30 cellular contexts compared by ENCODE assay signal in genomic region chr2:119289093-119289492, GRCh38.
DNase-seq lines count a peak whose midpoint lies in the region; ATAC-seq, FAIRE-seq and TF ChIP-seq lines count a peak whose summit lies in the region.
"Had no signal": no experiment of that assay in that cellular context is flagged by ENCODE, and none has a peak within 500 bp of the region (broad histone marks: within the 10 kb centered on the region; RNA-seq: fewer than 3 reads in every experiment).

No MANE protein-coding gene starts in this region.

- no peaks in the 10 kb centered on the region for H3K27me3 ChIP-seq in gastrocnemius medialis
- H3K27me3 ChIP-seq: brain microvascular endothelial cell, upper lobe of right lung had no signal

- TF ChIP-seq CTCF in D721Med (IDR thresholded peaks at IDR 0.05; ENCODE audit: insufficient read depth, missing control alignments) = no peak
- no peak for TF ChIP-seq CTCF in fibroblast of pulmonary artery (IDR thresholded peaks at IDR 0.05; ENCODE audit: low read length, missing control alignments)
- no peak for TF ChIP-seq CTCF in gastrocnemius medialis (IDR thresholded peaks at IDR 0.05 in 4 of 5, conservative IDR thresholded peaks at IDR 0.05 in 1 of 5)

- H3K36me3 Mint-ChIP-seq in activated T-helper 2 cell treated with anti-CD3 and anti-CD28 coated beads, Interferon-gamma antibody, Interleukin-2, Interleukin-4, amounts not matched to agents 10 μg/mL and 5 μg/mL and 100 μg/mL, durations not matched to agents 14 hours and 24 hours and 36 hours (ENCODE audit: low read depth) = no peaks in the 10 kb centered on the region

- no peak overlapping the region for H3K27ac Mint-ChIP-seq in activated T-helper 2 cell treated with anti-CD3 and anti-CD28 coated beads, Interferon-gamma antibody, Interleukin-2, Interleukin-4, amounts not matched to agents 10 μg/mL and 5 μg/mL and 100 μg/mL, durations not matched to agents 14 hours and 24 hours and 36 hours
- H3K27ac Mint-ChIP-seq: activated naive CD8-positive, alpha-beta T cell treated with anti-CD3 and anti-CD28 coated beads, Interleukin-2, amount 50 U/mL, for 24 hours had no signal

- FAIRE-seq in D721Med (lab: Jason Lieb, UNC) = no peak
- FAIRE-seq: colon, frontal cortex had no signal

- H3K27ac ChIP-seq in gastrocnemius medialis = peak overlapping the region; percentile 43 to 77 (median 62)
- H3K27ac ChIP-seq: brain microvascular endothelial cell, WERI-Rb-1 had no signal

- in situ Hi-C loops in gastrocnemius medialis (cut with MboI; ENCODE audit: low sequenced_read_pairs in 4 of 4) = no loop called here

- intact Hi-C loops in gastrocnemius medialis (cut with DNase I; ENCODE audit: low total_unique reads) = no loop called here
- intact Hi-C loops in activated T-helper 2 cell treated with anti-CD3 and anti-CD28 coated beads, Interferon-gamma antibody, Interleukin-2, Interleukin-4, amounts not matched to agents 10 μg/mL and 5 μg/mL and 100 μg/mL, durations not matched to agents 14 hours and 24 hours and 36 hours (cut with micrococcal nuclease) = no loop called here

- H3K9me3 ChIP-seq in gastrocnemius medialis = no peaks in the 10 kb centered on the region
- H3K9me3 ChIP-seq: upper lobe of right lung had no signal

- no peak for TF ChIP-seq POLR2A in gastrocnemius medialis (IDR thresholded peaks at IDR 0.05)

- ATAC-seq in gastrocnemius medialis (peak; percentile 49 to 68), SK-N-SH treated with all-trans-retinoic acid at 6 μM for 48 hours (no peak; the same call in 2 of the 3 replicates)
- ATAC-seq: activated naive CD8-positive, alpha-beta T cell treated with anti-CD3 and anti-CD28 coated beads, Interleukin-2, amount 50 U/mL, for 24 hours; HCT116; left colon; naive thymus-derived CD8-positive, alpha-beta T cell had no signal

- DNase-seq in D721Med (ENCODE audit: insufficient read length, low spot score) = peak; percentile 59
- DNase-seq in NCI-H524 treated with DMSO at 0.1 percent for 48 hours (lab: John Stamatoyannopoulos, UW) = peak; percentile 49
- peak; percentile 35 for DNase-seq in fibroblast of pulmonary artery (ENCODE audit: low read depth)
- peak; percentile 48 to 63 for DNase-seq in gastrocnemius medialis
- DNase-seq in foreskin melanocyte = no peak
- DNase-seq in activated T-helper 2 cell treated with anti-CD3 and anti-CD28 coated beads, Interferon-gamma antibody, Interleukin-2, Interleukin-4, amounts not matched to agents 10 μg/mL and 5 μg/mL and 100 μg/mL, durations not matched to agents 14 hours and 24 hours and 36 hours (ENCODE audit: low spot score) = no peak
- DNase-seq: activated CD4-positive, alpha-beta T cell treated with anti-CD3 and anti-CD28 coated beads for 48 hours; activated gamma-delta T cell treated with Interleukin-2 at 50 U/mL for 16 hours; activated naive CD8-positive, alpha-beta T cell treated with anti-CD3 and anti-CD28 coated beads, Interleukin-2, amount 50 U/mL, for 24 hours; activated T-cell treated with anti-CD3 and anti-CD28 coated beads, Interleukin-2, amount 50 U/mL, for 1 hour; brain microvascular endothelial cell; Calu3; effector memory CD4-positive, alpha-beta T cell; erythroblast; Karpas-422; left colon; MV-4-11; naive thymus-derived CD8-positive, alpha-beta T cell; NCI-H510A; SHP77 treated with DMSO at 0.1 percent for 48 hours; stimulated activated CD4-positive, alpha-beta T cell treated with anti-CD3 and anti-CD28 coated beads, Interleukin-2, amount 100 ng/mL, for 48 hours; SW 1271; T1000; upper lobe of right lung; WERI-Rb-1 had no signal

- H3K4me1 ChIP-seq in gastrocnemius medialis = peaks cover 13 to 26% of the 10 kb centered on the region in 2 donors

- H3K27me3 Mint-ChIP-seq in activated T-helper 2 cell treated with anti-CD3 and anti-CD28 coated beads, Interferon-gamma antibody, Interleukin-2, Interleukin-4, amounts not matched to agents 10 μg/mL and 5 μg/mL and 100 μg/mL, durations not matched to agents 14 hours and 24 hours and 36 hours (ENCODE audit: low read depth) = no peaks in the 10 kb centered on the region
- H3K27me3 Mint-ChIP-seq: activated naive CD8-positive, alpha-beta T cell treated with anti-CD3 and anti-CD28 coated beads, Interleukin-2, amount 50 U/mL, for 24 hours; naive thymus-derived CD8-positive, alpha-beta T cell had no signal

- H3K4me3 Mint-ChIP-seq in activated T-helper 2 cell treated with anti-CD3 and anti-CD28 coated beads, Interferon-gamma antibody, Interleukin-2, Interleukin-4, amounts not matched to agents 10 μg/mL and 5 μg/mL and 100 μg/mL, durations not matched to agents 14 hours and 24 hours and 36 hours (ENCODE audit: low read depth) = no peak overlapping the region
- H3K4me3 Mint-ChIP-seq: activated naive CD8-positive, alpha-beta T cell treated with anti-CD3 and anti-CD28 coated beads, Interleukin-2, amount 50 U/mL, for 24 hours; CD14-positive monocyte; naive thymus-derived CD8-positive, alpha-beta T cell had no signal

- H3K4me3 ChIP-seq in fibroblast of pulmonary artery (replicated peaks; ENCODE audit: low read depth, low read length) (no peak overlapping the region), gastrocnemius medialis (no peak overlapping the region)
- H3K4me3 ChIP-seq: upper lobe of right lung had no signal

- no peaks in the 10 kb centered on the region for H3K9me3 Mint-ChIP-seq in activated T-helper 2 cell treated with anti-CD3 and anti-CD28 coated beads, Interferon-gamma antibody, Interleukin-2, Interleukin-4, amounts not matched to agents 10 μg/mL and 5 μg/mL and 100 μg/mL, durations not matched to agents 14 hours and 24 hours and 36 hours
- H3K9me3 Mint-ChIP-seq: activated naive CD8-positive, alpha-beta T cell treated with anti-CD3 and anti-CD28 coated beads, Interleukin-2, amount 50 U/mL, for 24 hours; CD14-positive monocyte; naive thymus-derived CD8-positive, alpha-beta T cell had no signal

- H3K36me3 ChIP-seq in gastrocnemius medialis = no peaks in the 10 kb centered on the region
- H3K36me3 ChIP-seq: brain microvascular endothelial cell, upper lobe of right lung, WERI-Rb-1 had no signal

- no peaks in the 10 kb centered on the region for H3K4me1 Mint-ChIP-seq in activated T-helper 2 cell treated with anti-CD3 and anti-CD28 coated beads, Interferon-gamma antibody, Interleukin-2, Interleukin-4, amounts not matched to agents 10 μg/mL and 5 μg/mL and 100 μg/mL, durations not matched to agents 14 hours and 24 hours and 36 hours (ENCODE audit: low read depth)

TF ChIP-seq in SK-N-SH treated with all-trans-retinoic acid at 6 μM for 48 hours, 23 proteins besides CTCF, POLR2A, EP300 and RAD21:
- TF ChIP-seq GLIS3 (CRISPR knock-in tag; IDR thresholded peaks at IDR 0.05) = no peak
- no peak for TF ChIP-seq ZC3H10 (CRISPR knock-in tag; IDR thresholded peaks at IDR 0.05)
- TF ChIP-seq SNAI2 (CRISPR knock-in tag; IDR thresholded peaks at IDR 0.05) = no peak
- no peak for TF ChIP-seq RARB (CRISPR knock-in tag; IDR thresholded peaks at IDR 0.05)
- TF ChIP-seq ZNF565 (CRISPR knock-in tag; conservative IDR thresholded peaks at IDR 0.05; ENCODE audit: low read depth) = no peak
- TF ChIP-seq CSRNP3 (CRISPR knock-in tag; IDR thresholded peaks at IDR 0.05) = no peak
- no peak for TF ChIP-seq TSHZ2 (CRISPR knock-in tag; IDR thresholded peaks at IDR 0.05)
- no peak for TF ChIP-seq ESRRG (CRISPR knock-in tag; IDR thresholded peaks at IDR 0.05)
- no peak for TF ChIP-seq TOX (CRISPR knock-in tag; IDR thresholded peaks at IDR 0.05; ENCODE audit: borderline replicate concordance)
- TF ChIP-seq ZFP30 (CRISPR knock-in tag; IDR thresholded peaks at IDR 0.05) = no peak
- no peak for TF ChIP-seq TCF4 (CRISPR knock-in tag; IDR thresholded peaks at IDR 0.05; ENCODE audit: borderline replicate concordance)
- TF ChIP-seq PPARA (CRISPR knock-in tag; IDR thresholded peaks at IDR 0.05; ENCODE audit: borderline replicate concordance) = no peak

Comparison
In these comparisons a context has a peak if more than half of its experiments do, and no peak if none do; other contexts are left out.
1. DNase-seq: peak in D721Med (single experiment), NCI-H524 treated with DMSO at 0.1 percent for 48 hours (single experiment), fibroblast of pulmonary artery (single experiment) and gastrocnemius medialis (2 of 2); none in foreskin melanocyte (single experiment) and activated T-helper 2 cell treated with anti-CD3 and anti-CD28 coated beads, Interferon-gamma antibody, Interleukin-2, Interleukin-4, amounts not matched to agents 10 μg/mL and 5 μg/mL and 100 μg/mL, durations not matched to agents 14 hours and 24 hours and 36 hours (single experiment).